Comparison of ENCODE assay signal across 19 cellular contexts in the genomic region with DNA sequence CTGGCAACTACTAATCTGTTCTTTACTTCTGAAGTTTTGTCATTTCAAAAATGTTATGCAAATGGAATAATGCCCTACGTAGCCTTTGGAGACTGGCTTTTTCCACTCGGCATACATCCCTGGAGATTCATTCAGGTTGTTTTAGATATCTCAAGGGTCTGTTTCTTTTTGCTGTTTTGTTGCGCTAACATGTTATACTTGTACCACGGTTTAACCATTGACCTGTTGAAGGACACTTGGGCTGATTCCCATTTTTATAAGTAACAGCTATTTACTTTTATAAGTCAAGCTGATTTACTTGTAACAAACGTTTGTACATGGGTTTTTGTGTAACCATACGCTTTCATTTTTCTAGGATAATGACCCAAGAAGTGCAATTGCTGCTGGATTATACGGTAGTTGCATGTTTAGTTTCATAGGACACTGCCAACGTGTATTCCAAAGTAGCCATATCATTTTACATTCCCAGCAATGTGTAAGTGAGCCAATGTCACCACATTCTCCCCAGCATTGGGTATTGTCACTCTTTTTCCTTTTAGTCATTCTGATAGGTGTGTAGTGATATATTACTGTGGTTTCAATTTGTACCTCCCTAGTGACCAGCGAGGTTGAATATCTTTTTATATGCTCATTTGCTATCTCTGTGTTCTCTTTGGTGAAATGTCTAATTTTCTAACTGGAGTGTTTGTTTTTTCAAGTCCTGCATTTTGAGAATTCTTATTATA.
"Had no signal": no experiment of that assay in that cellular context is flagged by ENCODE, and none has a peak within 500 bp of the region (broad histone marks: within the 10 kb centered on the region; RNA-seq: fewer than 3 reads in every experiment).

No MANE protein-coding gene starts in this region.

- H3K9me3 ChIP-seq: testis, upper lobe of left lung had no signal

- H3K9me3 Mint-ChIP-seq: activated B cell treated with CpG ODN at 0.5 μM for 24 hours, nephron progenitor cell had no signal

- H3K27me3 Mint-ChIP-seq: activated CD4-positive, alpha-beta T cell treated with anti-CD3 and anti-CD28 coated beads, Interleukin-2, amount 10 ng/mL, durations not matched to agents 7 days and 5 days; activated naive CD8-positive, alpha-beta T cell; T-cell had no signal

- H3K4me3 Mint-ChIP-seq: activated B cell treated with CpG ODN at 0.5 μM for 24 hours; activated CD4-positive, alpha-beta T cell treated with anti-CD3 and anti-CD28 coated beads, Interleukin-2, amount 10 ng/mL, durations not matched to agents 7 days and 5 days; activated naive CD8-positive, alpha-beta T cell; activated T-helper 1 cell treated with anti-CD3 and anti-CD28 coated beads, Interleukin-12 subunit alpha, Interleukin-12 subunit beta, Interleukin-2, Interleukin-4 antibody, amounts not matched to agents 30 ng/mL and 10 ng/mL and 1 ng/mL, durations not matched to agents 14 hours and 24 hours and 36 hours; nephron progenitor cell had no signal

- H3K27ac Mint-ChIP-seq: activated B cell treated with CpG ODN at 0.5 μM for 24 hours; activated CD4-positive, alpha-beta T cell treated with anti-CD3 and anti-CD28 coated beads, Interleukin-2, amount 10 ng/mL, durations not matched to agents 7 days and 5 days; activated T-helper 1 cell treated with anti-CD3 and anti-CD28 coated beads, Interleukin-12 subunit alpha, Interleukin-12 subunit beta, Interleukin-2, Interleukin-4 antibody, amounts not matched to agents 30 ng/mL and 10 ng/mL and 1 ng/mL, durations not matched to agents 14 hours and 24 hours and 36 hours; nephron progenitor cell had no signal

- H3K27ac ChIP-seq: dorsolateral prefrontal cortex, epithelial cell of prostate, skin epidermis, testis, upper lobe of left lung had no signal

- H3K4me1 Mint-ChIP-seq: activated B cell treated with CpG ODN at 0.5 μM for 24 hours had no signal

- DNase-seq: activated B cell treated with CpG ODN at 0.5 μM for 24 hours; activated CD4-positive, alpha-beta T cell treated with anti-CD3 and anti-CD28 coated beads, Interleukin-2, amount 10 ng/mL, durations not matched to agents 7 days and 5 days; dorsolateral prefrontal cortex; foreskin melanocyte; glutamatergic neuron; hypothalamus; mammary epithelial cell; midbrain; nephron progenitor cell; nucleus accumbens; stimulated activated CD4-positive, alpha-beta T cell treated with anti-CD3 and anti-CD28 coated beads, Interleukin-15, amount 100 ng/mL, for 24 hours; stimulated activated CD4-positive, alpha-beta T cell treated with anti-CD3 and anti-CD28 coated beads, Interleukin-2, amount 100 ng/mL, for 48 hours; T-cell; testis; upper lobe of left lung had no signal

- ATAC-seq: T-cell had no signal

- H3K4me3 ChIP-seq: dorsolateral prefrontal cortex, skin epidermis, testis, upper lobe of left lung had no signal

- H3K27me3 ChIP-seq: testis, upper lobe of left lung had no signal

- H3K36me3 ChIP-seq: upper lobe of left lung had no signal

- H3K36me3 Mint-ChIP-seq: T-cell had no signal

- H3K4me1 ChIP-seq: testis had no signal
